Comparison of ENCODE assay signal across 18 cellular contexts in genomic region chr6:4964675-4965336, GRCh38. TPM values are rescaled to one million over a fixed set of nuclear protein-coding genes. Genes with fewer than 3 reads are reported as not detected.
DNase-seq lines count a peak whose midpoint lies in the region; ATAC-seq and TF ChIP-seq lines count a peak whose summit lies in the region.
"Had no signal": no experiment of that assay in that cellular context is flagged by ENCODE, and none has a peak within 500 bp of the region (broad histone marks: within the 10 kb centered on the region; RNA-seq: fewer than 3 reads in every experiment).

No MANE protein-coding gene starts in this region.

- no peak for TF ChIP-seq EP300 in upper lobe of left lung (IDR thresholded peaks at IDR 0.05)

- DNase-seq in cardiac septum (ENCODE audit: low spot score) = peak; percentile 50
- no peak for DNase-seq in right atrium auricular region (ENCODE audit: low spot score)
- peak in 35 of 42 donors; percentile 16 to 73 (median 49) for DNase-seq in head of caudate nucleus
- peak; percentile 17 for DNase-seq in osteoblast (ENCODE audit: insufficient read length, low spot score, missing footprints)
- no peak for DNase-seq in upper lobe of left lung
- no peak for DNase-seq in ureter (ENCODE audit: low spot score)
- no peak for DNase-seq in HEK293T (ENCODE audit: extremely low spot score)
- no peak for DNase-seq in GM10266 (ENCODE audit: extremely low spot score)
- DNase-seq: CD4-positive, alpha-beta memory T cell; EL; NCI-H1436; NCI-H1930; NCI-H446 treated with DMSO at 0.1 percent for 48 hours; NCI-H69; NK-92 treated with Interleukin-12 subunit alpha and Interleukin-12 subunit beta, amount 100 ng/mL, for 24 hours had no signal

- H3K9me3 ChIP-seq in right atrium auricular region (no peaks in the 10 kb centered on the region), osteoblast (ENCODE audit: low read depth, low read length) (no peaks in the 10 kb centered on the region), upper lobe of left lung (no peaks in the 10 kb centered on the region)
- H3K9me3 ChIP-seq: BLaER1 had no signal

- H3K27me3 ChIP-seq in right atrium auricular region (no peaks in the 10 kb centered on the region), osteoblast (ENCODE audit: insufficient read depth, low read length) (peaks cover 3% of the 10 kb centered on the region), upper lobe of left lung (no peaks in the 10 kb centered on the region)
- H3K27me3 ChIP-seq: BLaER1 had no signal

- no peaks in the 10 kb centered on the region for H4K20me1 ChIP-seq in osteoblast (ENCODE audit: insufficient read depth, low read length)
- H4K20me1 ChIP-seq: BLaER1 had no signal

- H2AFZ ChIP-seq in osteoblast (ENCODE audit: low read length) = no peak overlapping the region

- WGBS in upper lobe of left lung, 2 donors = 79 to 80% methylated on average over 17 to 18 of the region's 18 CpGs

- ATAC-seq in upper lobe of left lung (ENCODE audit: low FRiP score in 2 of 2) = peak; percentile 19 to 27
- ATAC-seq: Right ventricle myocardium inferior had no signal

- H3K4me2 ChIP-seq in osteoblast (ENCODE audit: insufficient read depth, low read length) = no peak overlapping the region
- H3K4me2 ChIP-seq: BLaER1, KMS-11 had no signal

- POLR2A ChIA-PET in HEK293T (lab: Yijun Ruan, JAX) = no interaction called here

- CTCF ChIA-PET in HEK293T (lab: Yijun Ruan, JAX) = no interaction called here

- intact Hi-C loops in cardiac septum (cut with DNase I) (no loop called here), head of caudate nucleus (cut with DNase I) (no loop called here)

- no peaks in the 10 kb centered on the region for H3K4me1 ChIP-seq in right atrium auricular region
- H3K4me1 ChIP-seq in osteoblast (ENCODE audit: insufficient read depth, low read length) = no peaks in the 10 kb centered on the region
- no peaks in the 10 kb centered on the region for H3K4me1 ChIP-seq in upper lobe of left lung
- H3K4me1 ChIP-seq: BLaER1 had no signal

- no peak overlapping the region for H3K4me3 ChIP-seq in right atrium auricular region
- H3K4me3 ChIP-seq in osteoblast (ENCODE audit: insufficient read depth, low read length) = no peak overlapping the region
- H3K4me3 ChIP-seq in upper lobe of left lung = no peak overlapping the region
- H3K4me3 ChIP-seq: BLaER1 had no signal

- no peak for TF ChIP-seq POLR2A in upper lobe of left lung (IDR thresholded peaks at IDR 0.05)

- no peaks in the 10 kb centered on the region for H3K36me3 ChIP-seq in right atrium auricular region
- H3K36me3 ChIP-seq in osteoblast (ENCODE audit: insufficient read depth, low read length) = no peaks in the 10 kb centered on the region
- no peaks in the 10 kb centered on the region for H3K36me3 ChIP-seq in upper lobe of left lung
- H3K36me3 ChIP-seq: BLaER1 had no signal

- H3K79me2 ChIP-seq in osteoblast (ENCODE audit: insufficient read depth, low read length) = no peaks in the 10 kb centered on the region

- no peak for TF ChIP-seq CTCF in right atrium auricular region (IDR thresholded peaks at IDR 0.05)
- TF ChIP-seq CTCF in osteoblast (IDR thresholded peaks at IDR 0.05; ENCODE audit: extremely low read depth, low read depth, low read length) = no peak
- TF ChIP-seq CTCF in upper lobe of left lung (IDR thresholded peaks at IDR 0.05) = no peak
- TF ChIP-seq CTCF in GM10266 (IDR thresholded peaks at IDR 0.05; ENCODE audit: control insufficient read depth, insufficient read depth, low read depth, missing control alignments) = no peak

- H3K27ac ChIP-seq in right atrium auricular region = no peak overlapping the region
- H3K27ac ChIP-seq in osteoblast (ENCODE audit: low read depth, low read length) = no peak overlapping the region
- H3K27ac ChIP-seq in upper lobe of left lung = no peak overlapping the region
- H3K27ac ChIP-seq: BLaER1, KMS-11 had no signal

TF ChIP-seq in HEK293T, 16 proteins besides CTCF, POLR2A, EP300 and RAD21:
- TF ChIP-seq NFRKB (IDR thresholded peaks at IDR 0.05) = no peak
- TF ChIP-seq BHLHE40 (IDR thresholded peaks at IDR 0.05; ENCODE audit: borderline replicate concordance) = no peak
- no peak for TF ChIP-seq FOXA1 (IDR thresholded peaks at IDR 0.05)
- no peak for TF ChIP-seq FOXM1 (IDR thresholded peaks at IDR 0.05; ENCODE audit: borderline replicate concordance)
- TF ChIP-seq CTBP1 (IDR thresholded peaks at IDR 0.05; ENCODE audit: borderline replicate concordance) = no peak
- no peak for TF ChIP-seq PKNOX1 (IDR thresholded peaks at IDR 0.05)
- no peak for TF ChIP-seq SUZ12 (IDR thresholded peaks at IDR 0.05)
- no peak for TF ChIP-seq ZNF384 (IDR thresholded peaks at IDR 0.05)
- no peak for TF ChIP-seq SP1 (IDR thresholded peaks at IDR 0.05)
- TF ChIP-seq LEF1 (IDR thresholded peaks at IDR 0.05; ENCODE audit: borderline replicate concordance) = no peak
- no peak for TF ChIP-seq FOXK2 (IDR thresholded peaks at IDR 0.05)
- no peak for TF ChIP-seq HDGF (IDR thresholded peaks at IDR 0.05; ENCODE audit: borderline replicate concordance)
- no peak for TF ChIP-seq ELF4 (IDR thresholded peaks at IDR 0.05)
- no peak for TF ChIP-seq ARNT (IDR thresholded peaks at IDR 0.05)
- TF ChIP-seq TARDBP (IDR thresholded peaks at IDR 0.05) = no peak
- no peak for TF ChIP-seq L3MBTL2 (conservative IDR thresholded peaks at IDR 0.05)
TF ChIP-seq in HEK293T: peak in this region for 0.

RNA-seq across cellular contexts. Expression of gene RPP40, which starts 39.0 kb away (rescaled TPM):
- total RNA-seq in cardiac septum (3.6 TPM), right atrium auricular region (1 to 10 TPM; 2.4 to 6.1 TPM), osteoblast (8.0 and 8.3 TPM in 2 replicates), upper lobe of left lung (1 to 10 TPM in 5 of 6 donors, not detected in 1; 2.4 to 7.9 (median 4.3) TPM), ureter (14.6 TPM)

Comparison
In these comparisons a context has a peak if more than half of its experiments do, and no peak if none do; other contexts are left out.
1. DNase-seq: peak in cardiac septum (single experiment), head of caudate nucleus (35 of 42) and osteoblast (single experiment); none in right atrium auricular region (single experiment), upper lobe of left lung (0 of 2), ureter (single experiment), HEK293T (single experiment) and GM10266 (single experiment).